In the genomic region with DNA sequence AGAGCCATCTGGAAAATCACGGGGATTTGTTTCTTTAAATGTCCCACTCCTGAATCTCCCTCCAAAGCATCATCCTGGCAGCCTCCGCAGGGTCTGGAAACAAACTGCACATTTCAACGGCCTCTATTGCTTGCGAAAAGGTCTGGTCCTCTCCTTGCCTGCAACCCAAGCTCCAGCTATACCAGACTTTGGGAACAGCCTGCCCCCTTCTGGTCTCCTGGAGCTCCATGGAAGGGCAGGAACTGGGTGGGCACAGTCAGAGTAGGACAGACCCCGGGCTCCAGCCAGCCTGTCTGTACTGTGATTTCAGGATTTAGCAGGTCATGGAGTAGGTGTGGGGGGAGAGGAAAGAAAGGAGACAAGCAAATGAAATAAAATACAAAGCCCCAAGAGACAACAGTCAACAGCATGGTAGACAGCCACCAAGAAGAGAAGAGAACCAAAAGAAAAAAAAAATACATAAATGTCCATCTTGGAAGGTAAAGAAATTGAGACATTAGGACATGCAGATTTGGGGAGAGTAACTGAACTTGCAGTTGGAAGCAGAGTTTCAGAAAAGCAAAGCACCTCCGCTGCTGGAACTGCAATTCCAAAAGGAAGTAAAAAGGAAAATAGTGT, we compare ENCODE assay signal across 8 cellular contexts. TPM values are rescaled to one million over a fixed set of nuclear protein-coding genes. Genes with fewer than 3 reads are reported as not detected.
DNase-seq lines count a peak whose midpoint lies in the region; ATAC-seq and TF ChIP-seq lines count a peak whose summit lies in the region.

No MANE protein-coding gene starts in this region.

- in situ Hi-C loops in Caki2 (cut with HindIII; ENCODE audit: low pct_unique_long_range_greater_than_20kb, low sequenced_read_pairs) = no loop called here

- TF ChIP-seq CTCF in chondrocyte (IDR thresholded peaks at IDR 0.05) = peak; percentile 85

- ATAC-seq in left lobe of liver = peak; percentile 64
- peak; percentile 46 for ATAC-seq in stimulated activated memory B cell treated with anti-CD40 and anti-IgM and Interleukin-4, amounts not matched to agents 10 μg/mL and 1 μg/mL and 100 μg/mL, for 72 hours
- no peak for ATAC-seq in GM21576 (IDR thresholded peaks at IDR 0.05; ENCODE audit: unreplicated experiment)
- ATAC-seq in HG02588 (IDR thresholded peaks at IDR 0.05; ENCODE audit: unreplicated experiment) = no peak

- H3K36me3 Mint-ChIP-seq in T-helper 1 cell treated with Interleukin-12 subunit alpha and Interleukin-12 subunit beta and Interleukin-4 antibody, amounts not matched to agents 30 μg/mL and 1 μg/mL, for 36 hours (ENCODE audit: low read depth) = peaks cover 43% of the 10 kb centered on the region
- no peaks in the 10 kb centered on the region for H3K36me3 Mint-ChIP-seq in chondrocyte (ENCODE audit: low read depth)
- H3K36me3 Mint-ChIP-seq in stimulated activated memory B cell treated with anti-CD40 and anti-IgM and Interleukin-4, amounts not matched to agents 10 μg/mL and 1 μg/mL and 100 μg/mL, for 72 hours = peaks cover 46% of the 10 kb centered on the region

- peak overlapping the region; percentile 96 for H3K4me3 Mint-ChIP-seq in T-helper 1 cell treated with Interleukin-12 subunit alpha and Interleukin-12 subunit beta and Interleukin-4 antibody, amounts not matched to agents 30 μg/mL and 1 μg/mL, for 36 hours
- peak overlapping the region; percentile 84 for H3K4me3 Mint-ChIP-seq in chondrocyte (ENCODE audit: unreplicated experiment)
- peak overlapping the region; percentile 85 for H3K4me3 Mint-ChIP-seq in stimulated activated memory B cell treated with anti-CD40 and anti-IgM and Interleukin-4, amounts not matched to agents 10 μg/mL and 1 μg/mL and 100 μg/mL, for 72 hours

- no peak overlapping the region for H3K27ac Mint-ChIP-seq in T-helper 1 cell treated with Interleukin-12 subunit alpha and Interleukin-12 subunit beta and Interleukin-4 antibody, amounts not matched to agents 30 μg/mL and 1 μg/mL, for 36 hours
- peak overlapping the region; percentile 68 for H3K27ac Mint-ChIP-seq in chondrocyte (ENCODE audit: unreplicated experiment)
- H3K27ac Mint-ChIP-seq in stimulated activated memory B cell treated with anti-CD40 and anti-IgM and Interleukin-4, amounts not matched to agents 10 μg/mL and 1 μg/mL and 100 μg/mL, for 72 hours = peak overlapping the region; percentile 72

- no peaks in the 10 kb centered on the region for H3K9me3 Mint-ChIP-seq in T-helper 1 cell treated with Interleukin-12 subunit alpha and Interleukin-12 subunit beta and Interleukin-4 antibody, amounts not matched to agents 30 μg/mL and 1 μg/mL, for 36 hours
- no peaks in the 10 kb centered on the region for H3K9me3 Mint-ChIP-seq in chondrocyte (ENCODE audit: low read depth)
- no peaks in the 10 kb centered on the region for H3K9me3 Mint-ChIP-seq in stimulated activated memory B cell treated with anti-CD40 and anti-IgM and Interleukin-4, amounts not matched to agents 10 μg/mL and 1 μg/mL and 100 μg/mL, for 72 hours

- no peaks in the 10 kb centered on the region for H3K27me3 Mint-ChIP-seq in T-helper 1 cell treated with Interleukin-12 subunit alpha and Interleukin-12 subunit beta and Interleukin-4 antibody, amounts not matched to agents 30 μg/mL and 1 μg/mL, for 36 hours (ENCODE audit: low read depth)
- peaks cover 2% of the 10 kb centered on the region for H3K27me3 Mint-ChIP-seq in chondrocyte (ENCODE audit: low read depth)
- H3K27me3 Mint-ChIP-seq in stimulated activated memory B cell treated with anti-CD40 and anti-IgM and Interleukin-4, amounts not matched to agents 10 μg/mL and 1 μg/mL and 100 μg/mL, for 72 hours = no peaks in the 10 kb centered on the region

- peaks cover 46% of the 10 kb centered on the region for H3K4me1 Mint-ChIP-seq in T-helper 1 cell treated with Interleukin-12 subunit alpha and Interleukin-12 subunit beta and Interleukin-4 antibody, amounts not matched to agents 30 μg/mL and 1 μg/mL, for 36 hours (ENCODE audit: low read depth)
- peaks cover 52% of the 10 kb centered on the region for H3K4me1 Mint-ChIP-seq in chondrocyte (ENCODE audit: low read depth)
- H3K4me1 Mint-ChIP-seq in stimulated activated memory B cell treated with anti-CD40 and anti-IgM and Interleukin-4, amounts not matched to agents 10 μg/mL and 1 μg/mL and 100 μg/mL, for 72 hours = peaks cover 44% of the 10 kb centered on the region

- DNase-seq in Caki2 (ENCODE audit: low read depth) (peak; percentile 36), LHCN-M2 (ENCODE audit: low read depth) (peak; percentile 38), chondrocyte (ENCODE audit: low spot score) (no peak), left lobe of liver (ENCODE audit: low spot score) (no peak)

RNA-seq across cellular contexts. Expression of a gene that starts 2.7 kb away (rescaled TPM):
- 0.61 and 5.8 TPM in 2 replicates for total RNA-seq in Caki2 (2014; rRNA removed; shearing (Covaris generic); ENCODE audit: low replicate concordance)
- 2.7 and 3.7 TPM in 2 replicates for total RNA-seq in LHCN-M2 (2014; rRNA removed)
- 1.1 TPM for polyA plus RNA-seq in LHCN-M2 (2012)
- 17.6 to 20.4 TPM (median 18.7 TPM) in 3 replicates for total RNA-seq in chondrocyte
- 0.45 TPM for total RNA-seq in left lobe of liver

Comparison
In these comparisons a context has a peak if more than half of its experiments do, and no peak if none do; other contexts are left out.
1. DNase-seq: peak in Caki2 (single experiment) and LHCN-M2 (single experiment); none in chondrocyte (single experiment) and left lobe of liver (single experiment).
2. ATAC-seq: peak in left lobe of liver (single experiment) and stimulated activated memory B cell treated with anti-CD40 and anti-IgM and Interleukin-4, amounts not matched to agents 10 μg/mL and 1 μg/mL and 100 μg/mL, for 72 hours (single experiment); none in GM21576 (single experiment) and HG02588 (single experiment).
3. Peak in every context shown above with its lines, with median percentiles within 50 percentile points of each other: H3K4me3 Mint-ChIP-seq.